8 cellular contexts compared by ENCODE assay signal in the genomic region with DNA sequence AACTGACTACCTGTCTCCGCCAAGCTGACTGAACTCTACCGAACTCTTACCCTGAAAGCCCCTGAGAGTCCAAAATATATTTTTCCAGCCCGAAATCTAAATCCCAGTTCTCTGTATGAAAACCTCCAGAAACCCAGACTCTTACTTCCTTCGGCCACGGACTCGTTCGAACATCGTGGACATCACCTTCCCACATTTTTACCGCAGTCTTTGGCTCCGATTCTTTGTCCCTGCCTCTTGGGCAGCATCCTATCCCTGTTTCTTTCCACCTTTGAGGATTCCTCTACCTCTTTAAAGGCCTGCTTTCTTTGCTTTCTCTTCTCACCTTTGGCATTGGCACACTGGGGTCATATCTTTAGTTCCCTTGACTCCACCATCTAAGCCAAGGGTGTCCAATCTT. TPM values are rescaled to one million over a fixed set of nuclear protein-coding genes. Genes with fewer than 3 reads are reported as not detected.
DNase-seq lines count a peak whose midpoint lies in the region; ATAC-seq and TF ChIP-seq lines count a peak whose summit lies in the region.

No MANE protein-coding gene starts in this region.

- H3K4me1 ChIP-seq in suprapubic skin = peaks cover 57% of the 10 kb centered on the region

- H3K27me3 ChIP-seq in suprapubic skin = no peaks in the 10 kb centered on the region

- TF ChIP-seq EP300 in suprapubic skin (IDR thresholded peaks at IDR 0.05) = no peak

- no peaks in the 10 kb centered on the region for H3K9me3 ChIP-seq in suprapubic skin

- peaks cover 15% of the 10 kb centered on the region for H3K36me3 Mint-ChIP-seq in T-helper 2 cell treated with Interferon-gamma antibody and Interleukin-4, amounts not matched to agents 5 μg/mL and 100 μg/mL, for 36 hours (ENCODE audit: low read depth)
- peaks cover 24% of the 10 kb centered on the region for H3K36me3 Mint-ChIP-seq in activated T-helper 17 cell treated with anti-CD3 and anti-CD28 coated beads, Interleukin-2, amount 50 U/mL, for 72 hours (ENCODE audit: low read depth)

- no peak for ATAC-seq in activated T-helper 17 cell treated with anti-CD3 and anti-CD28 coated beads, Interleukin-2, amount 50 U/mL, for 72 hours (replicated peaks)
- no peak for ATAC-seq in HG02938 (IDR thresholded peaks at IDR 0.05; ENCODE audit: unreplicated experiment)
- ATAC-seq in HG02884 (IDR thresholded peaks at IDR 0.05; ENCODE audit: unreplicated experiment) = no peak

- TF ChIP-seq POLR2A in suprapubic skin (IDR thresholded peaks at IDR 0.05) = no peak

- no peaks in the 10 kb centered on the region for H3K27me3 Mint-ChIP-seq in T-helper 2 cell treated with Interferon-gamma antibody and Interleukin-4, amounts not matched to agents 5 μg/mL and 100 μg/mL, for 36 hours (ENCODE audit: low read depth)
- no peaks in the 10 kb centered on the region for H3K27me3 Mint-ChIP-seq in activated T-helper 17 cell treated with anti-CD3 and anti-CD28 coated beads, Interleukin-2, amount 50 U/mL, for 72 hours

- WGBS in suprapubic skin = 38% methylated on average over 10 of the region's 10 CpGs

- H3K4me3 ChIP-seq in suprapubic skin = peak overlapping the region; percentile 96

- peak overlapping the region; percentile 93 for H3K27ac Mint-ChIP-seq in T-helper 2 cell treated with Interferon-gamma antibody and Interleukin-4, amounts not matched to agents 5 μg/mL and 100 μg/mL, for 36 hours
- peak overlapping the region; percentile 99 for H3K27ac Mint-ChIP-seq in activated T-helper 17 cell treated with anti-CD3 and anti-CD28 coated beads, Interleukin-2, amount 50 U/mL, for 72 hours

- peak overlapping the region; percentile 98 for H3K27ac ChIP-seq in suprapubic skin

- H3K4me1 Mint-ChIP-seq in T-helper 2 cell treated with Interferon-gamma antibody and Interleukin-4, amounts not matched to agents 5 μg/mL and 100 μg/mL, for 36 hours (ENCODE audit: low read depth) = peaks cover 54% of the 10 kb centered on the region
- H3K4me1 Mint-ChIP-seq in activated T-helper 17 cell treated with anti-CD3 and anti-CD28 coated beads, Interleukin-2, amount 50 U/mL, for 72 hours = peaks cover 53% of the 10 kb centered on the region

- H3K9me3 Mint-ChIP-seq in T-helper 2 cell treated with Interferon-gamma antibody and Interleukin-4, amounts not matched to agents 5 μg/mL and 100 μg/mL, for 36 hours = no peaks in the 10 kb centered on the region
- H3K9me3 Mint-ChIP-seq in activated T-helper 17 cell treated with anti-CD3 and anti-CD28 coated beads, Interleukin-2, amount 50 U/mL, for 72 hours = no peaks in the 10 kb centered on the region

- no peak for DNase-seq in T-helper 2 cell treated with Interferon-gamma antibody and Interleukin-4, amounts not matched to agents 5 μg/mL and 100 μg/mL, for 36 hours (ENCODE audit: low spot score)
- DNase-seq in T-helper 2 cell (no peak), islet precursor cell (peak; percentile 51), suprapubic skin (ENCODE audit: low spot score in 2 of 2) (no peak)
- DNase-seq in activated CD8-positive, alpha-beta memory T cell treated with anti-CD3 and anti-CD28 coated beads, Interleukin-2, amount 50 U/mL, for 48 hours = no peak

- TF ChIP-seq CTCF in suprapubic skin (IDR thresholded peaks at IDR 0.05) = no peak

- H3K36me3 ChIP-seq in suprapubic skin = no peaks in the 10 kb centered on the region

- peak overlapping the region; percentile 92 for H3K4me3 Mint-ChIP-seq in T-helper 2 cell treated with Interferon-gamma antibody and Interleukin-4, amounts not matched to agents 5 μg/mL and 100 μg/mL, for 36 hours
- peak overlapping the region; percentile 98 for H3K4me3 Mint-ChIP-seq in activated T-helper 17 cell treated with anti-CD3 and anti-CD28 coated beads, Interleukin-2, amount 50 U/mL, for 72 hours

RNA-seq across cellular contexts. Expression of a gene that starts 0.9 kb away (rescaled TPM):
- 10 to 100 TPM; 40.8 to 41.6 TPM for total RNA-seq in activated T-helper 17 cell treated with anti-CD3 and anti-CD28 coated beads, Interleukin-2, amount 50 U/mL, for 72 hours
- total RNA-seq in suprapubic skin = 10 to 100 TPM; 27.7 to 84.0 (median 30.2) TPM
